8 cellular contexts compared by ENCODE assay signal in the genomic region with DNA sequence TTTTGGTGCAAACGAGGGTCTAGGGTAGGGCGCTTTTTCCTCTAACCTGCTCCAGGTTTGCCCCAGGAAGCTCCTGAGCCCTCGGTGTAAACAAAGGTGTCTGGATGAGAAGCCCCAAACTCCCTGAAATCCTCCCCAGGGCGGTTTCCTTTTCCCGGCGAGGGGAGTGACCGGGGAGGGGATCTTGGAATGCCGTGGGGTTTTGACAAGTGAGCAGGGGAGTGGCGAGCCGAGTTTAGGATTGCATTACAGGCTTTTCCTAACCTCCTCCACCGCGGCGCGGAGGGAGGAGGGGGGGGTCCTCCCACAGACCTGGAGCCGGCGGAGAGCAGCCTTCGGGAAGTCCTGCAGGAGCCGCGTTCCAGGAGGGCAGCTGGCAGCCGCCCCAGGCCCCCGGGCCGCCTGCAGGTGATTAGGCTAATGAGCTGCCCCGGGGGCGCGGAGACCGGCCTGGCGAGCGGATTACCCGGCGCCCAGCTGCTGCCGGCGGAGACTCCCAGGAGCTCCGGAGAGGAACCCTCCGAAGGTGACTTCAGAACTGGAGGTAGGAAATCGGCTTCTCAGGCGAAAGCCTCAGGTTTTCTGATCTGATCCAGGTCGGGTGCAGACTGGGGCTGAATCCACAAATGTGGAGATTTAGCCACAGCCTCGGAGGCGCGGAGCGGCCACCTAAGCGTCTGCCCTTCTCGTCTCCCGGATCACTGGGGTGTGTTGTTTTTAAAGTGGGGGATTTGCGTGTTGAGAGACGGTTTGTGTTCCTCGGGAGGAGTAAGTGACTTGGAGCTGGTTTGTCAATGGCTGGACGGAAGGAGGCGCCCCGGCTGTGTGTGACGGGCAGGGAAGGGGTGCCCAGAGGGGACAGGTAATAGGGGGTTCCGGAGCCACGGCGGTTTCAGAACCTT.
DNase-seq lines count a peak whose midpoint lies in the region; ATAC-seq and TF ChIP-seq lines count a peak whose summit lies in the region.

No MANE protein-coding gene starts in this region.

- H3K56ac ChIP-seq in IMR-90 (ENCODE audit: extremely low read depth, insufficient read depth, low read length) = no peak overlapping the region

- POLR2A ChIA-PET in IMR-90 (lab: Charles Lee; ENCODE audit: unreplicated experiment) = no interaction called here

- H3K9me3 ChIP-seq in IMR-90 (ENCODE audit: control insufficient read depth, insufficient read depth, low read length) = peaks cover 6% of the 10 kb centered on the region
- H3K9me3 ChIP-seq in gastroesophageal sphincter = peaks cover 0 to 17% (median 0%) of the 10 kb centered on the region in 3 donors

- peak overlapping the region; percentile 69 for H3K4me2 ChIP-seq in IMR-90 (ENCODE audit: low read depth, low read length)

- no peak overlapping the region for H3K23ac ChIP-seq in IMR-90 (ENCODE audit: low read depth, low read length)

- in situ Hi-C loops in IMR-90 (cut with MboI; ENCODE audit: low sequenced_read_pairs) = no loop called here

- ATAC-seq in IMR-90 (ENCODE audit: low read depth) = peak; percentile 61
- peak; percentile 16 for ATAC-seq in activated T-helper 17 cell treated with anti-CD3 and anti-CD28 coated beads, Interleukin-2, amount 50 U/mL, for 72 hours (replicated peaks)
- peak; percentile 75 for ATAC-seq in gastroesophageal sphincter
- ATAC-seq in HG03571 (IDR thresholded peaks at IDR 0.05; ENCODE audit: unreplicated experiment) = no peak
- ATAC-seq in HG02840 (IDR thresholded peaks at IDR 0.05; ENCODE audit: low FRiP score, unreplicated experiment) = no peak
- ATAC-seq in GM19397 (IDR thresholded peaks at IDR 0.05; ENCODE audit: unreplicated experiment) = no peak

- H4K8ac ChIP-seq in IMR-90 (ENCODE audit: low read depth in 2 of 2, low read length in 2 of 2) = no peak overlapping the region; a peak in 1 of 4 replicates

- no peak overlapping the region for H2BK20ac ChIP-seq in IMR-90 (ENCODE audit: low read depth, low read length)

- TF ChIP-seq CTCF in IMR-90 (conservative IDR thresholded peaks at IDR 0.05; ENCODE audit: low read depth, low read length) (no peak), gastroesophageal sphincter (IDR thresholded peaks at IDR 0.05) (peak in 1 of 4 experiments; percentile 40), nephron (IDR thresholded peaks at IDR 0.05; ENCODE audit: unreplicated experiment in 3 of 3) (peak in 2 of 3 experiments; percentile 25 to 40)

- no peak for TF ChIP-seq EP300 in gastroesophageal sphincter (IDR thresholded peaks at IDR 0.05)

- H2AFZ ChIP-seq in ACC112 (ENCODE audit: low read length, unreplicated experiment) (peak overlapping the region; percentile 88), IMR-90 (replicated peaks; ENCODE audit: low read length, poor library complexity) (peak overlapping the region; percentile 78)

- no peak overlapping the region for H2BK120ac ChIP-seq in IMR-90 (ENCODE audit: low read depth, low read length)

- BruUV-seq in IMR-90 (replicated peaks; lab: Mats Ljungman, UMichigan) = no TSS peak

- peak overlapping the region; percentile 73 for H2AK9ac ChIP-seq in IMR-90 (replicated peaks; ENCODE audit: low read depth, low read length, poor library complexity)

- no peak overlapping the region for H3K18ac ChIP-seq in IMR-90 (ENCODE audit: low read depth, low read length)

- no peak overlapping the region for H3K4ac ChIP-seq in IMR-90 (ENCODE audit: low read depth, low read length)

- no peak overlapping the region for H2BK15ac ChIP-seq in IMR-90 (ENCODE audit: low read depth, low read length)

- no peak overlapping the region for H2BK5ac ChIP-seq in IMR-90 (ENCODE audit: low read depth, low read length, poor library complexity, severe bottlenecking)

- TF ChIP-seq POLR2A in IMR-90 (IDR thresholded peaks at IDR 0.05; ENCODE audit: low read depth, low read length) (no peak), gastroesophageal sphincter (IDR thresholded peaks at IDR 0.05) (no peak)

- H4K5ac ChIP-seq in IMR-90 (ENCODE audit: low read depth, low read length) = no peak overlapping the region

- dilution Hi-C loops in IMR-90 (cut with HindIII; ENCODE audit: low sequenced_read_pairs, unreplicated experiment) = no loop called here

- CTCF ChIA-PET in IMR-90 (lab: Yijun Ruan, JAX) = interaction anchor here (0.5 to 2.2 kb wide), 2 partner anchors 74 to 222 kb away, joined by 4 to 6 read pairs; no protein-coding TSS in a partner anchor

- no peak for DNase-seq in IMR-90

- H4K91ac ChIP-seq in IMR-90 (ENCODE audit: insufficient read depth, low read depth, low read length) = no peak overlapping the region

- H3K4me3 Mint-ChIP-seq in activated T-helper 17 cell treated with anti-CD3 and anti-CD28 coated beads, Interleukin-2, amount 50 U/mL, for 72 hours = peak overlapping the region; percentile 71
- H3K4me3 Mint-ChIP-seq in nephron = peak overlapping the region; percentile 86 to 93 (median 88)

- no peaks in the 10 kb centered on the region for H3K79me1 ChIP-seq in IMR-90 (ENCODE audit: low read depth in 1 of 2, low read length in 2 of 2)

- intact Hi-C loops in IMR-90 (cut with micrococcal nuclease) = no loop called here

- no peaks in the 10 kb centered on the region for H3K36me3 Mint-ChIP-seq in activated T-helper 17 cell treated with anti-CD3 and anti-CD28 coated beads, Interleukin-2, amount 50 U/mL, for 72 hours (ENCODE audit: low read depth)
- H3K36me3 Mint-ChIP-seq in nephron (ENCODE audit: low read depth) = peaks cover 30% of the 10 kb centered on the region

- H3K9ac ChIP-seq in IMR-90 (ENCODE audit: low read depth, low read length) = no peak overlapping the region

- 1% methylated on average over 20 of the region's 54 CpGs; no CpG with 5 or more reads in 1 of the 2 experiments for WGBS in IMR-90 (ENCODE audit: extremely low coverage in 2 of 2, insufficient read length in 1 of 2), 2 experiments
- 0 to 8% methylated on average over 5 of the region's 54 CpGs for WGBS in gastroesophageal sphincter (ENCODE audit: low coverage in 1 of 2), 2 donors

- H3K27me3 ChIP-seq in ACC112 (ENCODE audit: insufficient read depth, low read length) (peaks cover 51% of the 10 kb centered on the region), IMR-90 (ENCODE audit: control insufficient read depth, insufficient read depth, low read length) (peaks cover 34% of the 10 kb centered on the region), gastroesophageal sphincter (peaks cover 45% of the 10 kb centered on the region)

- no peaks in the 10 kb centered on the region for H4K20me1 ChIP-seq in IMR-90 (ENCODE audit: insufficient read depth, low read length)

- no peak overlapping the region for H3K27ac ChIP-seq in ACC112 (ENCODE audit: low read depth, low read length)
- no peak overlapping the region for H3K27ac ChIP-seq in IMR-90 (ENCODE audit: insufficient read depth, low read length)
- H3K27ac ChIP-seq in gastroesophageal sphincter = peak overlapping the region in 3 of 4 donors; percentile 61 to 76 (median 75)

- H3K27me3 Mint-ChIP-seq in activated T-helper 17 cell treated with anti-CD3 and anti-CD28 coated beads, Interleukin-2, amount 50 U/mL, for 72 hours = peaks cover 41% of the 10 kb centered on the region
- peaks cover 32% of the 10 kb centered on the region for H3K27me3 Mint-ChIP-seq in nephron (ENCODE audit: low read depth)

- H3K4me3 ChIP-seq in ACC112 (ENCODE audit: low read depth, low read length) (peak overlapping the region; percentile 82), IMR-90 (ENCODE audit: insufficient read depth, low read depth, low read length) (peak overlapping the region; percentile 24), gastroesophageal sphincter (peak overlapping the region; percentile 31 to 69)

- peaks cover 6% of the 10 kb centered on the region for H3K9me3 Mint-ChIP-seq in activated T-helper 17 cell treated with anti-CD3 and anti-CD28 coated beads, Interleukin-2, amount 50 U/mL, for 72 hours
- peaks cover 9% of the 10 kb centered on the region for H3K9me3 Mint-ChIP-seq in nephron

- TF ChIP-seq RAD21 in IMR-90 (IDR thresholded peaks at IDR 0.05; ENCODE audit: low read length) = no peak

- H3K14ac ChIP-seq in IMR-90 (replicated peaks; ENCODE audit: low read depth, low read length) = no peak overlapping the region

- H2AK5ac ChIP-seq in IMR-90 (ENCODE audit: low read depth, low read length) = no peak overlapping the region

- H3K36me3 ChIP-seq in ACC112 (ENCODE audit: insufficient read depth, low read length) = no peaks in the 10 kb centered on the region
- no peaks in the 10 kb centered on the region for H3K36me3 ChIP-seq in IMR-90 (ENCODE audit: control insufficient read depth, insufficient read depth, low read length)
- no peaks in the 10 kb centered on the region for H3K36me3 ChIP-seq in gastroesophageal sphincter

- no peaks in the 10 kb centered on the region for H3K79me2 ChIP-seq in ACC112 (ENCODE audit: control insufficient read depth, insufficient read depth, low read length, unreplicated experiment)

- no peaks in the 10 kb centered on the region for H3K9me1 ChIP-seq in IMR-90 (ENCODE audit: insufficient read depth, low read length)

- H3K4me1 Mint-ChIP-seq in activated T-helper 17 cell treated with anti-CD3 and anti-CD28 coated beads, Interleukin-2, amount 50 U/mL, for 72 hours = peaks cover 4% of the 10 kb centered on the region
- peaks cover 32% of the 10 kb centered on the region for H3K4me1 Mint-ChIP-seq in nephron

- H3K4me1 ChIP-seq in ACC112 (ENCODE audit: control insufficient read depth, insufficient read depth, low read length, unreplicated experiment) (peaks cover 8% of the 10 kb centered on the region), IMR-90 (ENCODE audit: control insufficient read depth, insufficient read depth, low read length) (no peaks in the 10 kb centered on the region; the same call in 1 of the 2 replicates), gastroesophageal sphincter (peaks cover 0 to 31% (median 6%) of the 10 kb centered on the region in 3 donors)

- H3K27ac Mint-ChIP-seq in activated T-helper 17 cell treated with anti-CD3 and anti-CD28 coated beads, Interleukin-2, amount 50 U/mL, for 72 hours = no peak overlapping the region
- peak overlapping the region; percentile 65 to 88 (median 83) for H3K27ac Mint-ChIP-seq in nephron

TF ChIP-seq in IMR-90, 13 proteins besides CTCF, POLR2A, EP300 and RAD21:
- no peak for TF ChIP-seq MAFK (IDR thresholded peaks at IDR 0.05; ENCODE audit: low read depth, low read length)
- TF ChIP-seq FOS (IDR thresholded peaks at IDR 0.05; ENCODE audit: low read depth, low read length) = no peak

Comparison
In these comparisons a context has a peak if more than half of its experiments do, and no peak if none do; other contexts are left out.
1. H3K27ac ChIP-seq: peak in gastroesophageal sphincter (3 of 4); none in ACC112 (single experiment) and IMR-90 (single experiment).
2. H3K4me3 ChIP-seq: peak in every context shown above with its lines; median percentile 82 in ACC112; 50 in gastroesophageal sphincter; 24 in IMR-90.
3. ATAC-seq: peak in IMR-90 (single experiment), activated T-helper 17 cell treated with anti-CD3 and anti-CD28 coated beads, Interleukin-2, amount 50 U/mL, for 72 hours (single experiment) and gastroesophageal sphincter (single experiment); none in HG03571 (single experiment), HG02840 (single experiment) and GM19397 (single experiment).